Comparison of ENCODE assay signal across 14 cellular contexts in genomic region chr1:178279287-178279686, GRCh38.
DNase-seq lines count a peak whose midpoint lies in the region; ATAC-seq and TF ChIP-seq lines count a peak whose summit lies in the region.
"Had no signal": no experiment of that assay in that cellular context is flagged by ENCODE, and none has a peak within 500 bp of the region (broad histone marks: within the 10 kb centered on the region; RNA-seq: fewer than 3 reads in every experiment).

No MANE protein-coding gene starts in this region.

- H3K27ac ChIP-seq in PC-9 (peak overlapping the region; percentile 26), iPS-20b (ENCODE audit: low read length) (peak overlapping the region; percentile 5), upper lobe of right lung (peak overlapping the region; percentile 24)
- H3K27ac ChIP-seq: GM23248 had no signal

- H3K27ac Mint-ChIP-seq in dendritic cell treated with granulocyte-macrophage colony-stimulating factor and Interleukin-4, amounts not matched to agents 40 ng/mL and 50 ng/mL, for 4 days = peak overlapping the region; percentile 66

- H3K9me3 ChIP-seq in PC-9 (ENCODE audit: insufficient read depth, low read depth) (0 out of 2 replicates have a peak, but pooled peaks cover 4% of the 10 kb centered on the region), iPS-20b (ENCODE audit: insufficient read depth, low read depth, low read length) (0 out of 2 replicates have a peak, but pooled peaks cover 4% of the 10 kb centered on the region), upper lobe of right lung (no peaks in the 10 kb centered on the region)

- DNase-seq in PC-9 (peak in 1 of 2 experiments; percentile 51), upper lobe of right lung (no peak), ACHN (no peak), GM13976 (ENCODE audit: low spot score) (no peak)
- no peak for DNase-seq in stimulated activated CD4-positive, alpha-beta T cell treated with anti-CD3 and anti-CD28 coated beads, Interleukin-4, amount 100 ng/mL, for 4 hours
- DNase-seq: AML-193, DMS53, GM23248, NCI-H1417, NCI-H2029 treated with DMSO at 0.1 percent for 48 hours, NCI-H510A treated with DMSO at 0.1 percent for 48 hours, NCI-H82 had no signal

- H4K20me1 ChIP-seq in PC-9 (ENCODE audit: insufficient read depth) = no peaks in the 10 kb centered on the region

- POLR2A ChIA-PET in PC-9 (lab: Charles Lee; ENCODE audit: unreplicated experiment) = no interaction called here

- no peak for ATAC-seq in upper lobe of right lung

- H3K27me3 Mint-ChIP-seq in dendritic cell treated with granulocyte-macrophage colony-stimulating factor and Interleukin-4, amounts not matched to agents 40 ng/mL and 50 ng/mL, for 4 days = no peaks in the 10 kb centered on the region

- BruUV-seq in PC-9 (replicated peaks; lab: Mats Ljungman, UMichigan) = no TSS peak

- CTCF ChIA-PET in PC-9 (lab: Charles Lee) = no interaction called here

- H3K9me2 ChIP-seq in PC-9 (ENCODE audit: insufficient read depth) = no peaks in the 10 kb centered on the region

- peaks cover 20% of the 10 kb centered on the region; the same call in 1 of the 2 replicates for H3K79me2 ChIP-seq in PC-9 (ENCODE audit: low read depth)

- H3K36me3 ChIP-seq in PC-9 (ENCODE audit: low read depth) (0 out of 2 replicates have a peak, but pooled peaks cover 9% of the 10 kb centered on the region), iPS-20b (ENCODE audit: insufficient read depth, low read depth, low read length) (no peaks in the 10 kb centered on the region), upper lobe of right lung (no peaks in the 10 kb centered on the region)

- H3K27me3 ChIP-seq in PC-9 (ENCODE audit: insufficient read depth, low read depth) (no peaks in the 10 kb centered on the region), iPS-20b (ENCODE audit: insufficient read depth, low read length) (no peaks in the 10 kb centered on the region), upper lobe of right lung (no peaks in the 10 kb centered on the region)

- no peak overlapping the region for H2AFZ ChIP-seq in PC-9
- H2AFZ ChIP-seq: GM23248 had no signal

- in situ Hi-C loops in ACHN (cut with HindIII; ENCODE audit: low pct_ligation_motif_present, low pct_unique_long_range_greater_than_20kb, low sequenced_read_pairs) = no loop called here
- in situ Hi-C loops in GM13976 (cut with MboI; ENCODE audit: low sequenced_read_pairs, unreplicated experiment) = no loop called here

- intact Hi-C loops in PC-9 (cut with micrococcal nuclease; ENCODE audit: unreplicated experiment) (no loop called here), upper lobe of right lung (cut with DNase I) (no loop called here)
- intact Hi-C loops in dendritic cell treated with granulocyte-macrophage colony-stimulating factor and Interleukin-4, amounts not matched to agents 40 ng/mL and 50 ng/mL, for 4 days (cut with micrococcal nuclease) = no loop called here

- H3K4me3 Mint-ChIP-seq in dendritic cell treated with granulocyte-macrophage colony-stimulating factor and Interleukin-4, amounts not matched to agents 40 ng/mL and 50 ng/mL, for 4 days = no peak overlapping the region

- TF ChIP-seq CTCF in PC-9 (conservative IDR thresholded peaks at IDR 0.05) (no peak), upper lobe of right lung (IDR thresholded peaks at IDR 0.05) (no peak), GM13976 (IDR thresholded peaks at IDR 0.05; ENCODE audit: borderline replicate concordance, control extremely low read depth, extremely low read depth, insufficient read depth, missing control alignments) (no peak)

- peaks cover 27% of the 10 kb centered on the region for H3K4me1 ChIP-seq in PC-9 (replicated peaks; ENCODE audit: insufficient read depth)
- H3K4me1 ChIP-seq in iPS-20b (ENCODE audit: insufficient read depth, low read length) = peaks cover 69% of the 10 kb centered on the region
- H3K4me1 ChIP-seq in upper lobe of right lung = peaks cover 26% of the 10 kb centered on the region

- peaks cover 54% of the 10 kb centered on the region for H3K4me1 Mint-ChIP-seq in dendritic cell treated with granulocyte-macrophage colony-stimulating factor and Interleukin-4, amounts not matched to agents 40 ng/mL and 50 ng/mL, for 4 days (ENCODE audit: low read depth)

- H3K9ac ChIP-seq in iPS-20b (ENCODE audit: low read depth, low read length) = no peak overlapping the region
- H3K9ac ChIP-seq: GM23248 had no signal

- H3F3A ChIP-seq in PC-9 (ENCODE audit: insufficient read depth, low read depth) = 0 out of 2 replicates have a peak, but pooled peaks cover 6% of the 10 kb centered on the region

- H3K4me2 ChIP-seq in PC-9 = peak overlapping the region; percentile 7; the same call in 1 of the 2 replicates

- no peaks in the 10 kb centered on the region for H3K9me3 Mint-ChIP-seq in dendritic cell treated with granulocyte-macrophage colony-stimulating factor and Interleukin-4, amounts not matched to agents 40 ng/mL and 50 ng/mL, for 4 days

- H3K4me3 ChIP-seq in PC-9 = no peak overlapping the region
- no peak overlapping the region for H3K4me3 ChIP-seq in iPS-20b (ENCODE audit: low read length)
- no peak overlapping the region for H3K4me3 ChIP-seq in upper lobe of right lung
- H3K4me3 ChIP-seq: GM23248 had no signal

- H3K36me3 Mint-ChIP-seq in dendritic cell treated with granulocyte-macrophage colony-stimulating factor and Interleukin-4, amounts not matched to agents 40 ng/mL and 50 ng/mL, for 4 days (ENCODE audit: low read depth) = peaks cover 9% of the 10 kb centered on the region
